Comparison of ENCODE assay signal across 1 cellular context in the genomic region with DNA sequence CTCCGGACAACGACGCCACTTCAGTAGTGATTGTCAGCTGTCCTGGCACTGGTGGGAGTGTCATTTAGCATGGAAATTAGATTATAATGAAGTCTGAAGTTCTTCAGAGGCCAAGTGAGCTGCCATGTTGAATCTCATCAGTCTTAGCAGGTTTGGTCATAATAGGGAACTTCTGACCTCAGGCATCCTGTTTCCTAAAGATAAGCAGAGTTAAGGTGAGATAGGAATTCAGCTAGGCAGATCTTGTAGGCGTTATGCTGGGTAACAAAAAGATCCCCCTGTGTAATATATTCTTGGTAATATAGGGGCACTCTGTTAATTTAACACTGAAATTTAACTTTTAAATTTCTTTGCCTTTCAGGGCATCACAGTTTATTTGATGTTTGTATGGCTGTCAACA.
TF ChIP-seq lines count a peak whose summit lies in the region.

No MANE protein-coding gene starts in this region.

TF ChIP-seq in K562, 482 proteins besides CTCF, POLR2A, EP300 and RAD21 (continued from another document):
- TF ChIP-seq CHD1 (IDR thresholded peaks at IDR 0.05; ENCODE audit: low read length) (no peak), SRSF9 (IDR thresholded peaks at IDR 0.05; ENCODE audit: borderline replicate concordance, low read depth, low read length) (no peak)
